25 cellular contexts compared by ENCODE assay signal in the genomic region with DNA sequence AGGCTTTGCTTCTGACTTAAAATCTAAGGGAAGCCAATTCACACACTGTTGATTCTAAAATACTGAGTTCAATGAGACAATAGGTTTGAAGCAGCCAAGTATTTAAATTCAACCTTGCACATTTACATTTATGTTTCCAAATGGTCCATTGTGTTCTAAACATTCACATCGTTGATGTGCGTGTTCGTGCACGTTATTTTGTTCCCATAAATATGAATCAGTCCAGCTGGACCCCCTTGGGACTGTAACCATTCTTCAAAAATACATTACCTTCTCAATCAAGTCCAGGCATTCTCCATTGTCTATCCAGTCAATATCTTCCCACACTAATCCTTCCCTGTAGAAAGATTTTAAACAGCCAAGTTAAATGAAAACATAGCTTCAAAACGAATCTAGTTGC.
"Had no signal": no experiment of that assay in that cellular context is flagged by ENCODE, and none has a peak within 500 bp of the region (broad histone marks: within the 10 kb centered on the region; RNA-seq: fewer than 3 reads in every experiment).

No MANE protein-coding gene starts in this region.

- DNase-seq: hypothalamus; immature natural killer cell; left ventricle myocardium inferior; midbrain; mucosa of descending colon; naive thymus-derived CD4-positive, alpha-beta T cell; ovary; retina; right cardiac atrium; spleen; stimulated activated CD4-positive, alpha-beta T cell treated with anti-CD3 and anti-CD28 coated beads, Interleukin-4, amount 100 ng/mL, for 24 hours; stimulated activated naive CD4-positive, alpha-beta T cell; tibial artery; trophoblast cell; upper lobe of right lung had no signal

- H3K27ac Mint-ChIP-seq: immature natural killer cell; memory B cell; natural killer cell treated with Interleukin-12 subunit alpha and Interleukin-12 subunit beta and Interleukin-15 and Interleukin-18, amount 100 ng/mL, for 72 hours; stimulated activated effector memory CD8-positive, alpha-beta T cell treated with anti-CD3 and anti-CD28 coated beads, Interleukin-12 subunit alpha, Interleukin-12 subunit beta, amount 100 ng/mL, for 72 hours; stimulated activated naive CD8-positive, alpha-beta T cell treated with anti-CD3 and anti-CD28 coated beads, Interleukin-15, Interleukin-2, amounts not matched to agents 100 ng/mL and 50 ng/mL, for 24 hours had no signal

- H3K27me3 ChIP-seq: ovary, spleen, suprapubic skin, tibial artery, upper lobe of right lung had no signal

- H3K4me3 ChIP-seq: left ventricle myocardium inferior, lung, mucosa of descending colon, ovary, prostate gland, skin epidermis, spleen, suprapubic skin, thoracic aorta, tibial artery, upper lobe of right lung had no signal

- H3K36me3 Mint-ChIP-seq: immature natural killer cell; memory B cell; naive thymus-derived CD4-positive, alpha-beta T cell; natural killer cell treated with Interleukin-12 subunit alpha and Interleukin-12 subunit beta and Interleukin-15 and Interleukin-18, amount 100 ng/mL, for 72 hours; stimulated activated effector memory CD8-positive, alpha-beta T cell treated with anti-CD3 and anti-CD28 coated beads, Interleukin-12 subunit alpha, Interleukin-12 subunit beta, amount 100 ng/mL, for 72 hours had no signal

- ATAC-seq: mucosa of descending colon; naive thymus-derived CD4-positive, alpha-beta T cell; natural killer cell treated with Interleukin-12 subunit alpha and Interleukin-12 subunit beta and Interleukin-15 and Interleukin-18, amount 100 ng/mL, for 72 hours; right cardiac atrium; sciatic nerve; stimulated activated effector memory CD8-positive, alpha-beta T cell treated with anti-CD3 and anti-CD28 coated beads, Interleukin-12 subunit alpha, Interleukin-12 subunit beta, amount 100 ng/mL, for 72 hours; upper lobe of right lung had no signal

- H3K4me3 Mint-ChIP-seq: immature natural killer cell; memory B cell; naive thymus-derived CD4-positive, alpha-beta T cell; natural killer cell treated with Interleukin-12 subunit alpha and Interleukin-12 subunit beta and Interleukin-15 and Interleukin-18, amount 100 ng/mL, for 72 hours; stimulated activated effector memory CD8-positive, alpha-beta T cell treated with anti-CD3 and anti-CD28 coated beads, Interleukin-12 subunit alpha, Interleukin-12 subunit beta, amount 100 ng/mL, for 72 hours; stimulated activated naive CD8-positive, alpha-beta T cell treated with anti-CD3 and anti-CD28 coated beads, Interleukin-15, Interleukin-2, amounts not matched to agents 100 ng/mL and 50 ng/mL, for 24 hours had no signal

- H3K27ac ChIP-seq: left ventricle myocardium inferior, ovary, prostate gland, spleen, suprapubic skin, thoracic aorta, tibial artery, upper lobe of right lung had no signal

- H3K4me1 Mint-ChIP-seq: memory B cell; stimulated activated effector memory CD8-positive, alpha-beta T cell treated with anti-CD3 and anti-CD28 coated beads, Interleukin-12 subunit alpha, Interleukin-12 subunit beta, amount 100 ng/mL, for 72 hours had no signal

- H3K9me3 Mint-ChIP-seq: immature natural killer cell; memory B cell; natural killer cell treated with Interleukin-12 subunit alpha and Interleukin-12 subunit beta and Interleukin-15 and Interleukin-18, amount 100 ng/mL, for 72 hours; stimulated activated effector memory CD8-positive, alpha-beta T cell treated with anti-CD3 and anti-CD28 coated beads, Interleukin-12 subunit alpha, Interleukin-12 subunit beta, amount 100 ng/mL, for 72 hours; stimulated activated naive CD8-positive, alpha-beta T cell treated with anti-CD3 and anti-CD28 coated beads, Interleukin-15, Interleukin-2, amounts not matched to agents 100 ng/mL and 50 ng/mL, for 24 hours had no signal

- H3K27me3 Mint-ChIP-seq: memory B cell; naive thymus-derived CD4-positive, alpha-beta T cell; natural killer cell treated with Interleukin-12 subunit alpha and Interleukin-12 subunit beta and Interleukin-15 and Interleukin-18, amount 100 ng/mL, for 72 hours; stimulated activated naive CD8-positive, alpha-beta T cell treated with anti-CD3 and anti-CD28 coated beads, Interleukin-15, Interleukin-2, amounts not matched to agents 100 ng/mL and 50 ng/mL, for 24 hours had no signal

- H3K4me1 ChIP-seq: left ventricle myocardium inferior, prostate gland, suprapubic skin, tibial artery, upper lobe of right lung had no signal

- H3K36me3 ChIP-seq: ovary, prostate gland, thoracic aorta had no signal

- H3K9me3 ChIP-seq: left ventricle myocardium inferior, mucosa of descending colon, ovary, prostate gland, spleen, suprapubic skin, thoracic aorta, tibial artery, upper lobe of right lung had no signal
